In genomic region chr2:47771211-47771610, GRCh38 we compare ENCODE assay signal across 10 cellular contexts. TPM values are rescaled to one million over a fixed set of nuclear protein-coding genes. Genes with fewer than 3 reads are reported as not detected.
DNase-seq lines count a peak whose midpoint lies in the region; FAIRE-seq and TF ChIP-seq lines count a peak whose summit lies in the region.
"Had no signal": no experiment of that assay in that cellular context is flagged by ENCODE, and none has a peak within 500 bp of the region (broad histone marks: within the 10 kb centered on the region; RNA-seq: fewer than 3 reads in every experiment).

No MANE protein-coding gene starts in this region.

- H3K4ac ChIP-seq in neuronal stem cell (ENCODE audit: low read length), result no peak overlapping the region

- H3K14ac ChIP-seq in neuronal stem cell (ENCODE audit: low read length), result no peak overlapping the region

- no peak overlapping the region for H4K91ac ChIP-seq in neuronal stem cell (ENCODE audit: low read depth, low read length, poor library complexity)

- H4K8ac ChIP-seq in neuronal stem cell (ENCODE audit: low read depth, low read length), result no peak overlapping the region

- H3K36me3 Mint-ChIP-seq in activated CD4-positive, alpha-beta T cell treated with anti-CD3 and anti-CD28 coated beads, Interleukin-2, amount 10 ng/mL, durations not matched to agents 7 days and 5 days (ENCODE audit: low read depth), result no peaks in the 10 kb centered on the region

- H3K4me3 ChIP-seq in bronchial epithelial cell (ENCODE audit: low read depth, low read length) (no peak overlapping the region), neuronal stem cell (ENCODE audit: low read length in 2 of 2) (peak overlapping the region in 1 of 2 donors; percentile 39)
- H3K4me3 ChIP-seq: ovary had no signal

- no peak overlapping the region for H2BK120ac ChIP-seq in neuronal stem cell (ENCODE audit: low read depth, low read length)

- H3K18ac ChIP-seq in neuronal stem cell (ENCODE audit: low read length), result no peak overlapping the region

- H3K27me3 ChIP-seq in bronchial epithelial cell (ENCODE audit: control insufficient read depth, insufficient read depth, low read length), result no peaks in the 10 kb centered on the region
- peaks cover 0 to 4% (median 0%) of the 10 kb centered on the region in 3 experiments for H3K27me3 ChIP-seq in neuronal stem cell (ENCODE audit: control insufficient read depth in 3 of 3, insufficient read depth in 3 of 3, low read depth in 1 of 3, low read length in 3 of 3)
- H3K27me3 ChIP-seq: ovary had no signal

- no peak overlapping the region for H3K9ac ChIP-seq in neuronal stem cell (ENCODE audit: low read depth, low read length, poor library complexity)

- peaks cover 11% of the 10 kb centered on the region for H3K4me1 Mint-ChIP-seq in activated CD4-positive, alpha-beta T cell treated with anti-CD3 and anti-CD28 coated beads, Interleukin-2, amount 10 ng/mL, durations not matched to agents 7 days and 5 days

- no peak overlapping the region for H3K27ac Mint-ChIP-seq in activated CD4-positive, alpha-beta T cell treated with anti-CD3 and anti-CD28 coated beads, Interleukin-2, amount 10 ng/mL, durations not matched to agents 7 days and 5 days

- no peak for FAIRE-seq in bronchial epithelial cell (lab: Jason Lieb, UNC)

- peaks cover 6% of the 10 kb centered on the region for H3K27me3 Mint-ChIP-seq in activated CD4-positive, alpha-beta T cell treated with anti-CD3 and anti-CD28 coated beads, Interleukin-2, amount 10 ng/mL, durations not matched to agents 7 days and 5 days
- H3K27me3 Mint-ChIP-seq: central memory CD8-positive, alpha-beta T cell had no signal

- no peak overlapping the region for H2BK12ac ChIP-seq in neuronal stem cell (ENCODE audit: low read length)

- no peak overlapping the region for H2BK5ac ChIP-seq in neuronal stem cell (ENCODE audit: low read length)

- no peaks in the 10 kb centered on the region for H3K9me3 Mint-ChIP-seq in activated CD4-positive, alpha-beta T cell treated with anti-CD3 and anti-CD28 coated beads, Interleukin-2, amount 10 ng/mL, durations not matched to agents 7 days and 5 days
- H3K9me3 Mint-ChIP-seq: central memory CD8-positive, alpha-beta T cell had no signal

- peak; percentile 91 for DNase-seq in Daoy (ENCODE audit: low read depth)
- peak; percentile 23 for DNase-seq in MV-4-11 (lab: John Stamatoyannopoulos, UW)
- DNase-seq in bronchial epithelial cell (ENCODE audit: low read depth), result peak; percentile 98
- no peak for DNase-seq in neuronal stem cell (ENCODE audit: low spot score)
- DNase-seq in activated CD4-positive, alpha-beta T cell treated with anti-CD3 and anti-CD28 coated beads, Interleukin-2, amount 10 ng/mL, durations not matched to agents 7 days and 5 days, result no peak
- no peak for DNase-seq in NOMO-1 treated with DMSO at 0.1 percent for 48 hours (lab: John Stamatoyannopoulos, UW; ENCODE audit: unreplicated experiment)
- no peak for DNase-seq in NCI-H1105 treated with DMSO at 0.1 percent for 48 hours (lab: John Stamatoyannopoulos, UW)
- DNase-seq in DMS114 treated with DMSO at 0.1 percent for 48 hours (lab: John Stamatoyannopoulos, UW; ENCODE audit: unreplicated experiment), result no peak

- no peak overlapping the region for H3K4me3 Mint-ChIP-seq in activated CD4-positive, alpha-beta T cell treated with anti-CD3 and anti-CD28 coated beads, Interleukin-2, amount 10 ng/mL, durations not matched to agents 7 days and 5 days
- H3K4me3 Mint-ChIP-seq: central memory CD8-positive, alpha-beta T cell had no signal

- no peaks in the 10 kb centered on the region for H3K79me1 ChIP-seq in neuronal stem cell (ENCODE audit: low read depth, low read length)

- no peak overlapping the region for H3K27ac ChIP-seq in neuronal stem cell (replicated peaks; ENCODE audit: low read length)
- H3K27ac ChIP-seq: ovary had no signal

- no peaks in the 10 kb centered on the region for H3K4me1 ChIP-seq in neuronal stem cell (ENCODE audit: control insufficient read depth in 2 of 2, insufficient read depth in 1 of 2, low read depth in 1 of 2, low read length in 2 of 2)

- H3K4me2 ChIP-seq in neuronal stem cell (ENCODE audit: insufficient read depth, low read length, poor library complexity, severe bottlenecking), result no peak overlapping the region

- CTCF ChIA-PET in activated CD4-positive, alpha-beta T cell treated with anti-CD3 and anti-CD28 coated beads, Interleukin-2, amount 10 ng/mL, durations not matched to agents 7 days and 5 days (lab: Charles Lee), result interaction anchor here (0.9 to 1.1 kb wide), 2 partner anchors 11 to 21 kb away, joined by 3 to 4 read pairs; no protein-coding TSS in a partner anchor

- H3K9me3 ChIP-seq in neuronal stem cell (replicated peaks in 1 of 2; ENCODE audit: control insufficient read depth in 2 of 2, insufficient read depth in 1 of 2, low read depth in 1 of 2, low read length in 2 of 2), result no peaks in the 10 kb centered on the region
- H3K9me3 ChIP-seq: ovary had no signal

- TF ChIP-seq CTCF in bronchial epithelial cell (IDR thresholded peaks at IDR 0.05; ENCODE audit: insufficient read depth, low read length, severe bottlenecking), result no peak

- no peaks in the 10 kb centered on the region for H3K36me3 ChIP-seq in bronchial epithelial cell (ENCODE audit: control insufficient read depth, insufficient read depth, low read length)
- no peaks in the 10 kb centered on the region for H3K36me3 ChIP-seq in neuronal stem cell (replicated peaks in 1 of 2; ENCODE audit: control insufficient read depth in 2 of 2, insufficient read depth in 2 of 2, low read length in 2 of 2)
- H3K36me3 ChIP-seq: ovary had no signal

- POLR2A ChIA-PET in activated CD4-positive, alpha-beta T cell treated with anti-CD3 and anti-CD28 coated beads, Interleukin-2, amount 10 ng/mL, durations not matched to agents 7 days and 5 days (lab: Charles Lee), result no interaction called here

- peak overlapping the region; percentile 23 for H2AFZ ChIP-seq in neuronal stem cell (ENCODE audit: low read length)

- no peak overlapping the region for H2AK5ac ChIP-seq in neuronal stem cell (ENCODE audit: low read depth, low read length)

- no peak overlapping the region for H2BK15ac ChIP-seq in neuronal stem cell (ENCODE audit: low read length)

- no peak overlapping the region for H3K23ac ChIP-seq in neuronal stem cell (ENCODE audit: low read depth, low read length, poor library complexity)

RNA-seq across cellular contexts. Expression of gene MSH6, which starts 11.7 kb away (rescaled TPM):
- total RNA-seq in Daoy (2014; rRNA removed; shearing (Covaris generic)), result 101 and 115 TPM in 2 replicates
- 18.4 and 20.5 TPM in 2 replicates for total RNA-seq in bronchial epithelial cell
- polyA plus RNA-seq in neuronal stem cell (2013, experiment 1 of 2), result 106 TPM
- 103 TPM for polyA plus RNA-seq in neuronal stem cell (2013, experiment 2 of 2)
- total RNA-seq in activated CD4-positive, alpha-beta T cell treated with anti-CD3 and anti-CD28 coated beads, Interleukin-2, amount 10 ng/mL, durations not matched to agents 7 days and 5 days, result 10 to 100 TPM; 87.7 to 92.9 TPM

Comparison
In these comparisons a context has a peak if more than half of its experiments do, and no peak if none do; other contexts are left out.
1. DNase-seq: peak in Daoy (single experiment), MV-4-11 (single experiment) and bronchial epithelial cell (single experiment); none in neuronal stem cell (single experiment), activated CD4-positive, alpha-beta T cell treated with anti-CD3 and anti-CD28 coated beads, Interleukin-2, amount 10 ng/mL, durations not matched to agents 7 days and 5 days (single experiment), NOMO-1 treated with DMSO at 0.1 percent for 48 hours (single experiment), NCI-H1105 treated with DMSO at 0.1 percent for 48 hours (single experiment) and DMS114 treated with DMSO at 0.1 percent for 48 hours (single experiment).